ENCODE assay signal across 8 cellular contexts in the genomic region with DNA sequence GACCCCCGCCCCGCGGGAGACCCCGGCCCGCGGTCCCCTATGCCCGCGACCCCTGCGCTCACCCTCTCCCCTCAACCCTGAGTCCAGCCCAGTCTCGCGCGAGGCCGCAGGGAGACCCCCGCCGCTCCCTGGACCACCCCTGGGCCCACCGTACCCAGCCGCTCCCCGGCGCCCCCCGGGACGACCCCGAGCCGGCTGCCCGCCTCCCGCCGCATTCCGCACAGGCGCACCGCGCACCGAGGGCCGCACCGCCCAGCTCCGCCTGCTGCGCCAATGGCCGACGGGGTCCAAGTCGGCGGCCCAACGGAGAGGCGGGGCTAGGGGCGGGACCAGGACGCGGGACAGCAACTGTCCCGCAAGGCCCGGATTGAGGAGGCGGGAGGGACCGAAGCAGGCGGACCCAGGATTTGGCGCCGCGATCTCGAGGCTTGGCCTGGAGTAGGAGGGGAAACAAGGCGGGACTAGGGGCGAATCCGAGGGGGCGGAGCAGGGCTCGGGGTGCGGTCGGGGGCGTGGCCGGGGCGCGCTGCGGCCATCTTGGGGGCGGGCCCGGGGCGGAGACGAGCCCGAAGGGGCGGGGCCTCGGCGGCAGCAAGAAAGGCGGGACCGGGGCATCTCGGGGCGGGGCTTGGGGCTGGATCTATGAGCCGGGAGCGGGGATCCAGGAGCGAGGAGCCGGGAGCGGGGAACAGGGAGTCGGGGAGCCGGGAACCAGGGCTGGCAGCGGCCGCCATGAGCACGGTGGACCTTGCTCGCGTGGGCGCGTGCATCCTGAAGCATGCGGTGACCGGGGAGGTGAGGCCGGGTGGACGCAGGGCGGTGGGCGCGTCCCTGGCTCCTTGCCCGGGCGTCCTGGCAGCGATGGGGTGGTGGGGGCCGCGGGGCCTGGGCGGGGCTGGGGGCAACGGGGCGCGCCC. TPM values are rescaled to one million over a fixed set of nuclear protein-coding genes. Genes with fewer than 3 reads are reported as not detected.
DNase-seq lines count a peak whose midpoint lies in the region; ATAC-seq, FAIRE-seq and TF ChIP-seq lines count a peak whose summit lies in the region.

A gene with protein sequence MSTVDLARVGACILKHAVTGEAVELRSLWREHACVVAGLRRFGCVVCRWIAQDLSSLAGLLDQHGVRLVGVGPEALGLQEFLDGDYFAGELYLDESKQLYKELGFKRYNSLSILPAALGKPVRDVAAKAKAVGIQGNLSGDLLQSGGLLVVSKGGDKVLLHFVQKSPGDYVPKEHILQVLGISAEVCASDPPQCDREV (plus strand): TSS at position 624 of the 917 bp plus-strand sequence. CDS start 109 bp downstream, at position 733.

- peak within 1 kb of the TSS; percentile 86 for H3K4me3 ChIP-seq in KMS-11 (IDR thresholded peaks at IDR 0.05; ENCODE audit: insufficient read depth, low read depth, low read length)
- H3K4me3 ChIP-seq in esophagus (ENCODE audit: low read depth in 1 of 2, low read length in 2 of 2) = peak within 1 kb of the TSS; percentile 78 to 84
- peak within 1 kb of the TSS; percentile 64 for H3K4me3 ChIP-seq in mucosa of stomach (ENCODE audit: low read length)

- peak within 1 kb of the TSS; percentile 99 for H3K4me2 ChIP-seq in KMS-11

- peak within 1 kb of the TSS; percentile 72 for H3K9ac ChIP-seq in KMS-11
- peak within 1 kb of the TSS; percentile 83 for H3K9ac ChIP-seq in mucosa of stomach (ENCODE audit: low read length)

- no peaks in the 10 kb centered on the region for H3K79me2 ChIP-seq in KMS-11 (ENCODE audit: insufficient read depth, low read depth)

- TF ChIP-seq CTCF in KMS-11 (conservative IDR thresholded peaks at IDR 0.05; ENCODE audit: low read depth, low read length) = no peak

- WGBS in esophagus, 2 donors = 1% methylated on average over 83 to 107 of the region's 107 CpGs

- H4K20me1 ChIP-seq in KMS-11 (ENCODE audit: insufficient read depth) = no peaks in the 10 kb centered on the region

- ATAC-seq in GM21737 (IDR thresholded peaks at IDR 0.05; ENCODE audit: unreplicated experiment) = peak; percentile 61

- H3K4me1 ChIP-seq in KMS-11 (ENCODE audit: low read depth, poor library complexity, severe bottlenecking) (peaks cover 9% of the 10 kb centered on the region), esophagus (ENCODE audit: control insufficient read depth in 2 of 2, insufficient read depth in 2 of 2, low read length in 1 of 2) (peaks cover 14 to 21% of the 10 kb centered on the region in 2 donors), mucosa of stomach (ENCODE audit: control insufficient read depth, insufficient read depth, low read length) (peaks cover 34% of the 10 kb centered on the region)

- DNase-seq in DMS79 (lab: John Stamatoyannopoulos, UW) (peak; percentile 98), RCC 7860 (ENCODE audit: low spot score) (peak; percentile 95)
- peak; percentile 98 to 99 for DNase-seq in activated T-cell treated with anti-CD3 and anti-CD28 coated beads, Interleukin-2, amount 50 U/mL, for 48 hours
- DNase-seq in stimulated activated CD8-positive, alpha-beta memory T cell treated with anti-CD3 and anti-CD28 coated beads, Interleukin-4, amount 100 ng/mL, for 48 hours = peak; percentile 99

- H3K36me3 ChIP-seq in KMS-11 (ENCODE audit: insufficient read depth) (no peaks in the 10 kb centered on the region), esophagus (ENCODE audit: control insufficient read depth in 2 of 2, insufficient read depth in 2 of 2, low read length in 1 of 2) (peaks cover 0 to 12% of the 10 kb centered on the region in 2 donors), mucosa of stomach (ENCODE audit: control insufficient read depth, insufficient read depth, low read length) (no peaks in the 10 kb centered on the region)

- H3K27me3 ChIP-seq in KMS-11 (ENCODE audit: insufficient read depth, low read depth) (peaks cover 39% of the 10 kb centered on the region), esophagus (ENCODE audit: control insufficient read depth in 1 of 2, insufficient read depth in 2 of 2, low read length in 2 of 2) (no peaks in the 10 kb centered on the region), mucosa of stomach (ENCODE audit: control insufficient read depth, insufficient read depth, low read length) (no peaks in the 10 kb centered on the region)

- FAIRE-seq in RCC 7860 (lab: Jason Lieb, UNC) = peak; percentile 45

- H3K9me3 ChIP-seq in esophagus (ENCODE audit: control insufficient read depth in 2 of 2, insufficient read depth in 1 of 2, low read depth in 1 of 2, low read length in 1 of 2) (no peaks in the 10 kb centered on the region), mucosa of stomach (ENCODE audit: control insufficient read depth, low read length) (no peaks in the 10 kb centered on the region)

- peak within 1 kb of the TSS; percentile 76 for H2AFZ ChIP-seq in KMS-11 (ENCODE audit: low read depth)

- H3K27ac ChIP-seq in KMS-11 (peak within 1 kb of the TSS; percentile 54), esophagus (ENCODE audit: low read depth in 2 of 2, low read length in 1 of 2) (peak within 1 kb of the TSS; percentile 97 to 98)

RNA-seq across cellular contexts. Expression of the gene that starts here (rescaled TPM):
- 10 to 100 TPM; 12.2 to 16.3 TPM for polyA plus RNA-seq in esophagus

Comparison
In these comparisons a context has a peak if more than half of its experiments do, and no peak if none do; other contexts are left out.
1. Peak in every context shown above with its lines: DNase-seq, ATAC-seq, H3K4me3 ChIP-seq and H3K27ac ChIP-seq.